Comparison of ENCODE assay signal across 8 cellular contexts in genomic region chr16:56610017-56610608, GRCh38. TPM values are rescaled to one million over a fixed set of nuclear protein-coding genes. Genes with fewer than 3 reads are reported as not detected.
DNase-seq lines count a peak whose midpoint lies in the region; ATAC-seq and TF ChIP-seq lines count a peak whose summit lies in the region.

No MANE protein-coding gene starts in this region.

- ATAC-seq in PC-3: no peak; the same call in 1 of the 2 replicates
- no peak for ATAC-seq in GM18502 (IDR thresholded peaks at IDR 0.05; ENCODE audit: poor library complexity, unreplicated experiment)

- H3K4me1 Mint-ChIP-seq in activated T-helper 2 cell treated with anti-CD3 and anti-CD28 coated beads, Interferon-gamma antibody, Interleukin-2, Interleukin-4, amounts not matched to agents 10 μg/mL and 5 μg/mL and 100 μg/mL, durations not matched to agents 14 hours and 24 hours and 36 hours (ENCODE audit: low read depth): peaks cover 69% of the 10 kb centered on the region

- H3K27ac Mint-ChIP-seq in activated T-helper 2 cell treated with anti-CD3 and anti-CD28 coated beads, Interferon-gamma antibody, Interleukin-2, Interleukin-4, amounts not matched to agents 10 μg/mL and 5 μg/mL and 100 μg/mL, durations not matched to agents 14 hours and 24 hours and 36 hours: peak overlapping the region; percentile 99

- peak; percentile 11 for TF ChIP-seq POLR2A in GM19193 (IDR thresholded peaks at IDR 0.05; ENCODE audit: extremely low read depth, insufficient read depth, insufficient read length)

- no peaks in the 10 kb centered on the region for H3K9me3 ChIP-seq in PC-3 (ENCODE audit: low read length)

- no peaks in the 10 kb centered on the region for H3K9me2 ChIP-seq in PC-3 (replicated peaks; ENCODE audit: low read length)

- POLR2A ChIA-PET in PC-3 (lab: Charles Lee; ENCODE audit: unreplicated experiment): interaction anchor here (0.6 kb wide), 2 partner anchors 72 to 92 kb away, joined by 3 to 4 read pairs; partner anchors contain the start of gene MT1X

- H3K27ac ChIP-seq in PC-3 (ENCODE audit: low read length): peak overlapping the region; percentile 78

- BruUV-seq in PC-3 (replicated peaks; lab: Mats Ljungman, UMichigan): no TSS peak

- DNase-seq in PC-3 (peak; percentile 47), foreskin melanocyte (peak; percentile 75), skeletal muscle cell (ENCODE audit: low read depth) (peak; percentile 94), putamen (ENCODE audit: low spot score) (no peak), SKM-1 (lab: John Stamatoyannopoulos, UW; ENCODE audit: unreplicated experiment) (no peak)
- DNase-seq in activated T-helper 2 cell treated with anti-CD3 and anti-CD28 coated beads, Interferon-gamma antibody, Interleukin-2, Interleukin-4, amounts not matched to agents 10 μg/mL and 5 μg/mL and 100 μg/mL, durations not matched to agents 14 hours and 24 hours and 36 hours (ENCODE audit: low spot score): peak; percentile 54

- intact Hi-C loops in PC-3 (cut with micrococcal nuclease): no loop called here
- intact Hi-C loops in activated T-helper 2 cell treated with anti-CD3 and anti-CD28 coated beads, Interferon-gamma antibody, Interleukin-2, Interleukin-4, amounts not matched to agents 10 μg/mL and 5 μg/mL and 100 μg/mL, durations not matched to agents 14 hours and 24 hours and 36 hours (cut with micrococcal nuclease): loop anchor here (1.0 to 10.0 kb wide), 6 partner anchors 33 to 690 kb away; partner anchors contain the start of genes MT1G, MT1H, NUDT21 and OGFOD1

- H2AFZ ChIP-seq in PC-3 (ENCODE audit: low read length): no peak overlapping the region

- H3K9ac ChIP-seq in PC-3 (ENCODE audit: low read length): peak overlapping the region; percentile 76; the same call in 1 of the 2 replicates

- no peaks in the 10 kb centered on the region for H3K27me3 Mint-ChIP-seq in activated T-helper 2 cell treated with anti-CD3 and anti-CD28 coated beads, Interferon-gamma antibody, Interleukin-2, Interleukin-4, amounts not matched to agents 10 μg/mL and 5 μg/mL and 100 μg/mL, durations not matched to agents 14 hours and 24 hours and 36 hours (ENCODE audit: low read depth)

- no peak for TF ChIP-seq CTCF in PC-3 (conservative IDR thresholded peaks at IDR 0.05; ENCODE audit: low read depth, low read length)

- H3K9me3 Mint-ChIP-seq in activated T-helper 2 cell treated with anti-CD3 and anti-CD28 coated beads, Interferon-gamma antibody, Interleukin-2, Interleukin-4, amounts not matched to agents 10 μg/mL and 5 μg/mL and 100 μg/mL, durations not matched to agents 14 hours and 24 hours and 36 hours: no peaks in the 10 kb centered on the region

- peaks cover 16% of the 10 kb centered on the region for H3K36me3 Mint-ChIP-seq in activated T-helper 2 cell treated with anti-CD3 and anti-CD28 coated beads, Interferon-gamma antibody, Interleukin-2, Interleukin-4, amounts not matched to agents 10 μg/mL and 5 μg/mL and 100 μg/mL, durations not matched to agents 14 hours and 24 hours and 36 hours (ENCODE audit: low read depth)

- H3K79me2 ChIP-seq in PC-3 (ENCODE audit: low read length): peaks cover 16% of the 10 kb centered on the region

- no peaks in the 10 kb centered on the region for H3K36me3 ChIP-seq in PC-3 (ENCODE audit: low read depth, low read length)

- H3K4me3 ChIP-seq in PC-3 (ENCODE audit: low read length): peak overlapping the region; percentile 90
- H3K4me3 ChIP-seq in skeletal muscle cell (ENCODE audit: low read depth, low read length): peak overlapping the region; percentile 81

- H3K4me3 Mint-ChIP-seq in activated T-helper 2 cell treated with anti-CD3 and anti-CD28 coated beads, Interferon-gamma antibody, Interleukin-2, Interleukin-4, amounts not matched to agents 10 μg/mL and 5 μg/mL and 100 μg/mL, durations not matched to agents 14 hours and 24 hours and 36 hours (ENCODE audit: low read depth): peak overlapping the region; percentile 97

- CTCF ChIA-PET in PC-3 (lab: Charles Lee): interaction anchor here (0.6 kb wide), 1 partner anchor 47 kb away, joined by 5 read pairs; no protein-coding TSS in a partner anchor

- no peaks in the 10 kb centered on the region for H3K27me3 ChIP-seq in PC-3 (ENCODE audit: low read length)

- H3K4me2 ChIP-seq in PC-3 (ENCODE audit: low read length): peak overlapping the region; percentile 93

- peaks cover 13% of the 10 kb centered on the region for H3F3A ChIP-seq in PC-3 (ENCODE audit: low read length, unreplicated experiment)

- peaks cover 84% of the 10 kb centered on the region for H3K4me1 ChIP-seq in PC-3 (ENCODE audit: insufficient read depth, low read length)

- H4K20me1 ChIP-seq in PC-3 (ENCODE audit: low read length): no peaks in the 10 kb centered on the region

RNA-seq across cellular contexts. Expression of gene MT2A, which starts 1.7 kb away (rescaled TPM):
- total RNA-seq in PC-3 (2014; rRNA removed): 683 and 758 TPM in 2 replicates
- total RNA-seq in activated T-helper 2 cell treated with anti-CD3 and anti-CD28 coated beads, Interferon-gamma antibody, Interleukin-2, Interleukin-4, amounts not matched to agents 10 μg/mL and 5 μg/mL and 100 μg/mL, durations not matched to agents 14 hours and 24 hours and 36 hours: 827 and 878 TPM in 2 replicates

RNA-seq across cellular contexts. Expression of gene MT1E, which starts 15.5 kb away (rescaled TPM):
- not detected in 2 replicates for total RNA-seq in PC-3 (2014; rRNA removed)
- 181 and 184 TPM in 2 replicates for total RNA-seq in activated T-helper 2 cell treated with anti-CD3 and anti-CD28 coated beads, Interferon-gamma antibody, Interleukin-2, Interleukin-4, amounts not matched to agents 10 μg/mL and 5 μg/mL and 100 μg/mL, durations not matched to agents 14 hours and 24 hours and 36 hours

RNA-seq across cellular contexts. Expression of gene MT3, which starts 20.8 kb away (rescaled TPM):
- not detected in 2 replicates for total RNA-seq in PC-3 (2014; rRNA removed)
- total RNA-seq in activated T-helper 2 cell treated with anti-CD3 and anti-CD28 coated beads, Interferon-gamma antibody, Interleukin-2, Interleukin-4, amounts not matched to agents 10 μg/mL and 5 μg/mL and 100 μg/mL, durations not matched to agents 14 hours and 24 hours and 36 hours: 7.5 and 7.9 TPM in 2 replicates

RNA-seq across cellular contexts. Expression of gene MT1M, which starts 22.3 kb away (rescaled TPM):
- 1.3 and 1.5 TPM in 2 replicates for total RNA-seq in PC-3 (2014; rRNA removed)
- total RNA-seq in activated T-helper 2 cell treated with anti-CD3 and anti-CD28 coated beads, Interferon-gamma antibody, Interleukin-2, Interleukin-4, amounts not matched to agents 10 μg/mL and 5 μg/mL and 100 μg/mL, durations not matched to agents 14 hours and 24 hours and 36 hours: not detected in 2 replicates

RNA-seq across cellular contexts. Expression of gene MT1A, which starts 28.4 kb away (rescaled TPM):
- not detected in 2 replicates for total RNA-seq in PC-3 (2014; rRNA removed)
- total RNA-seq in activated T-helper 2 cell treated with anti-CD3 and anti-CD28 coated beads, Interferon-gamma antibody, Interleukin-2, Interleukin-4, amounts not matched to agents 10 μg/mL and 5 μg/mL and 100 μg/mL, durations not matched to agents 14 hours and 24 hours and 36 hours: 7.6 and 8.3 TPM in 2 replicates

Comparison
In these comparisons a context has a peak if more than half of its experiments do, and no peak if none do; other contexts are left out.
1. DNase-seq: peak in PC-3 (single experiment), activated T-helper 2 cell treated with anti-CD3 and anti-CD28 coated beads, Interferon-gamma antibody, Interleukin-2, Interleukin-4, amounts not matched to agents 10 μg/mL and 5 μg/mL and 100 μg/mL, durations not matched to agents 14 hours and 24 hours and 36 hours (single experiment), foreskin melanocyte (single experiment) and skeletal muscle cell (single experiment); none in putamen (single experiment) and SKM-1 (single experiment).
2. RNA of gene MT1E, which starts 15.5 kb away (total RNA-seq): 181 to 184 TPM in activated T-helper 2 cell treated with anti-CD3 and anti-CD28 coated beads, Interferon-gamma antibody, Interleukin-2, Interleukin-4, amounts not matched to agents 10 μg/mL and 5 μg/mL and 100 μg/mL, durations not matched to agents 14 hours and 24 hours and 36 hours; not detected in PC-3; every median in the first group is over 100 times any median in the second.